Comparison of ENCODE assay signal across 21 cellular contexts in genomic region chr9:31275419-31275818, GRCh38.
"Had no signal": no experiment of that assay in that cellular context is flagged by ENCODE, and none has a peak within 500 bp of the region (broad histone marks: within the 10 kb centered on the region; RNA-seq: fewer than 3 reads in every experiment).

No MANE protein-coding gene starts in this region.

- H3K4me3 Mint-ChIP-seq: mesothelial cell of epicardium; natural killer cell; neural crest cell; stimulated activated naive B cell treated with anti-CD40 and anti-IgM and Interleukin-4, amounts not matched to agents 10 μg/mL and 1 μg/mL and 100 μg/mL, for 72 hours; stimulated activated naive CD8-positive, alpha-beta T cell treated with anti-CD3 and anti-CD28 coated beads, Interleukin-15, amount 100 ng/mL, for 72 hours had no signal

- H3K27me3 Mint-ChIP-seq: stimulated activated naive B cell treated with anti-CD40 and anti-IgM and Interleukin-4, amounts not matched to agents 10 μg/mL and 1 μg/mL and 100 μg/mL, for 72 hours; stimulated activated naive CD8-positive, alpha-beta T cell treated with anti-CD3 and anti-CD28 coated beads, Interleukin-15, amount 100 ng/mL, for 72 hours had no signal

- H3K9me3 Mint-ChIP-seq: mesothelial cell of epicardium; neural crest cell; stimulated activated naive B cell treated with anti-CD40 and anti-IgM and Interleukin-4, amounts not matched to agents 10 μg/mL and 1 μg/mL and 100 μg/mL, for 72 hours had no signal

- H3K4me3 ChIP-seq: colonic mucosa, heart right ventricle, right atrium auricular region, sigmoid colon, skin epidermis, testis, tibial nerve had no signal

- FAIRE-seq: frontal cortex, islet of Langerhans had no signal

- DNase-seq: colonic mucosa; dermis blood vessel endothelial cell; heart right ventricle; hypothalamus; natural killer cell; posterior cingulate gyrus; sigmoid colon; stimulated activated CD4-positive, alpha-beta T cell treated with anti-CD3 and anti-CD28 coated beads, Interleukin-2, amount 100 ng/mL, for 24 hours; stimulated activated CD4-positive, alpha-beta T cell treated with anti-CD3 and anti-CD28 coated beads, Interleukin-4, amount 100 ng/mL, for 4 hours; stimulated activated naive B cell treated with anti-CD40 and anti-IgM and Interleukin-4, amounts not matched to agents 10 μg/mL and 1 μg/mL and 100 μg/mL, for 72 hours; stimulated activated naive CD8-positive, alpha-beta T cell treated with anti-CD3 and anti-CD28 coated beads, Interleukin-15, amount 100 ng/mL, for 72 hours; testis had no signal

- H3K9me3 ChIP-seq: colonic mucosa, heart right ventricle, right atrium auricular region, sigmoid colon, testis, tibial nerve had no signal

- H3K27ac ChIP-seq: colonic mucosa, heart right ventricle, right atrium auricular region, sigmoid colon, skin epidermis, testis, tibial nerve had no signal

- ATAC-seq: esophagus mucosa; heart right ventricle; left lobe of liver; natural killer cell; stimulated activated naive B cell treated with anti-CD40 and anti-IgM and Interleukin-4, amounts not matched to agents 10 μg/mL and 1 μg/mL and 100 μg/mL, for 72 hours; stimulated activated naive CD8-positive, alpha-beta T cell treated with anti-CD3 and anti-CD28 coated beads, Interleukin-15, amount 100 ng/mL, for 72 hours had no signal

- H3K4me1 ChIP-seq: colonic mucosa, heart right ventricle, right atrium auricular region, testis, tibial nerve had no signal

- H3K36me3 Mint-ChIP-seq: mesothelial cell of epicardium; natural killer cell; stimulated activated naive B cell treated with anti-CD40 and anti-IgM and Interleukin-4, amounts not matched to agents 10 μg/mL and 1 μg/mL and 100 μg/mL, for 72 hours had no signal

- H3K36me3 ChIP-seq: colonic mucosa, heart right ventricle, right atrium auricular region, sigmoid colon, tibial nerve had no signal

- H3K4me1 Mint-ChIP-seq: natural killer cell; neural crest cell; stimulated activated naive B cell treated with anti-CD40 and anti-IgM and Interleukin-4, amounts not matched to agents 10 μg/mL and 1 μg/mL and 100 μg/mL, for 72 hours had no signal

- H3K27me3 ChIP-seq: colonic mucosa, heart right ventricle, right atrium auricular region, sigmoid colon, testis, tibial nerve had no signal

- H3K27ac Mint-ChIP-seq: mesothelial cell of epicardium; natural killer cell; stimulated activated naive B cell treated with anti-CD40 and anti-IgM and Interleukin-4, amounts not matched to agents 10 μg/mL and 1 μg/mL and 100 μg/mL, for 72 hours; stimulated activated naive CD8-positive, alpha-beta T cell treated with anti-CD3 and anti-CD28 coated beads, Interleukin-15, amount 100 ng/mL, for 72 hours had no signal
